In genomic region chr12:99910342-99910741, GRCh38 we compare ENCODE assay signal across 13 cellular contexts.
DNase-seq lines count a peak whose midpoint lies in the region; ATAC-seq and TF ChIP-seq lines count a peak whose summit lies in the region.
"Had no signal": no experiment of that assay in that cellular context is flagged by ENCODE, and none has a peak within 500 bp of the region (broad histone marks: within the 10 kb centered on the region; RNA-seq: fewer than 3 reads in every experiment).

No MANE protein-coding gene starts in this region.

- intact Hi-C loops in posterior cingulate gyrus (cut with DNase I) = no loop called here
- intact Hi-C loops in lower lobe of right lung (cut with DNase I) = no loop called here

- ATAC-seq in GM21526 (IDR thresholded peaks at IDR 0.05; ENCODE audit: low FRiP score, unreplicated experiment) = peak; percentile 48
- ATAC-seq in HG03469 (IDR thresholded peaks at IDR 0.05; ENCODE audit: unreplicated experiment) = peak; percentile 35
- no peak for ATAC-seq in lower lobe of right lung

- TF ChIP-seq CTCF in lower lobe of right lung (IDR thresholded peaks at IDR 0.05) = no peak

- DNase-seq in EH (ENCODE audit: low read depth) = peak; percentile 33
- no peak for DNase-seq in posterior cingulate gyrus
- no peak for DNase-seq in SHP77 treated with DMSO at 0.1 percent for 48 hours (lab: John Stamatoyannopoulos, UW)
- no peak for DNase-seq in H7
- no peak for DNase-seq in lower lobe of right lung
- DNase-seq: dermis blood vessel endothelial cell, DMS153, NCI-H2171, pancreas had no signal

- no peaks in the 10 kb centered on the region for H3K27me3 ChIP-seq in muscle layer of duodenum (ENCODE audit: low read depth, low read length)
- H3K27me3 ChIP-seq in H7 (ENCODE audit: control insufficient read depth, insufficient read depth, low read length) = no peaks in the 10 kb centered on the region
- no peaks in the 10 kb centered on the region for H3K27me3 ChIP-seq in lower lobe of right lung (ENCODE audit: low read depth)
- H3K27me3 ChIP-seq: MG63, pancreas had no signal

- H3K4me1 ChIP-seq in muscle layer of duodenum (ENCODE audit: control insufficient read depth in 1 of 2, insufficient read depth in 2 of 2, low read length in 2 of 2) (peaks cover 0 to 6% of the 10 kb centered on the region in 2 donors), lower lobe of right lung (no peaks in the 10 kb centered on the region)
- H3K4me1 ChIP-seq: pancreas had no signal

- H3K27ac ChIP-seq in muscle layer of duodenum (ENCODE audit: low read length) (peak overlapping the region; percentile 74), lower lobe of right lung (no peak overlapping the region)
- H3K27ac ChIP-seq: pancreas had no signal

- H3K36me3 ChIP-seq in muscle layer of duodenum (ENCODE audit: control insufficient read depth in 1 of 2, insufficient read depth in 2 of 2, low read length in 2 of 2) = no peaks in the 10 kb centered on the region
- no peaks in the 10 kb centered on the region for H3K36me3 ChIP-seq in H7 (replicated peaks; ENCODE audit: control insufficient read depth, insufficient read depth, low read length)
- no peaks in the 10 kb centered on the region for H3K36me3 ChIP-seq in lower lobe of right lung
- H3K36me3 ChIP-seq: MG63, pancreas had no signal

- H3K9me3 ChIP-seq in muscle layer of duodenum (ENCODE audit: control insufficient read depth in 1 of 2, low read length in 2 of 2) (no peaks in the 10 kb centered on the region), lower lobe of right lung (no peaks in the 10 kb centered on the region)
- H3K9me3 ChIP-seq: MG63, pancreas had no signal

- H3K4me3 ChIP-seq in muscle layer of duodenum (ENCODE audit: low read depth in 1 of 2, low read length in 2 of 2) (no peak overlapping the region), H7 (ENCODE audit: insufficient read depth, low read depth, low read length) (no peak overlapping the region), lower lobe of right lung (no peak overlapping the region)
- H3K4me3 ChIP-seq: MG63, pancreas had no signal

Comparison
In these comparisons a context has a peak if more than half of its experiments do, and no peak if none do; other contexts are left out.
1. ATAC-seq: peak in GM21526 (single experiment) and HG03469 (single experiment); none in lower lobe of right lung (0 of 2).